In the genomic region with DNA sequence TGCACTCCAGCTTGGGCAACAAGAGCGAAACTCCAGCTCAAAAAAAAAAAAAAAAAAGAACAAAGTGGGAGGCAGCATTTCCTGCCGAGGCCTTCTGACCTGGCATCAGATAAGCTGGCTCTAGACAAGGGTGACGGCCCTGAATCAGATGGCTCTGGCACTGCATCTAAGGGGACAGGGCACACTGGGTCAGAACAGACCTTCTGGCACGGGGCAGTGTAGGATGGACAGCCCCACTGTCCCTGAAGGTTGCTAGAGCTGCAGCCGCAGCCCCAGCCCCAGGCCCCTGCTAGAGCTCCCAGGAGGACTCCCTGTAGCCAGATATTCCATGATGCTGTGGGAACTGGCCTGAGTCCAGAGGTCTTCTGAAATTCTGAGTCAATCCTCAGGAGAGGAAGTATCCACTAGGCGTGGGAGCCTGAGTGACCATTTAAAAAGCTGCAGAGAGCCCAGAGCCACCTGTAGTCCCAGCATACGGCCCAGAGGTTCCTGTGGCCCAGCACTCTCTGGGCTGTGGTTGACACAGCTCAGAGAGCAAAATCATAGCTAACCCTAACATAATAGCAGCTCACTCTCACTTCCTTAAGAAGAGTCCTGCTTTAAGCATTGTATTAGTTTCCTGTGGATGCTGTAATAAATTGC, we compare ENCODE assay signal across 8 cellular contexts.
A peak's percentile ranks its signal among the peaks of the same experiment; 100 is the strongest.
DNase-seq lines count a peak whose midpoint lies in the region; ATAC-seq and TF ChIP-seq lines count a peak whose summit lies in the region.

No MANE protein-coding gene starts in this region.

- no peak overlapping the region for H3K4me3 Mint-ChIP-seq in chondrocyte (ENCODE audit: unreplicated experiment)

- H3K4me3 ChIP-seq in gastrocnemius medialis, result no peak overlapping the region

- TF ChIP-seq CTCF in chondrocyte (IDR thresholded peaks at IDR 0.05) (no peak), gastrocnemius medialis (IDR thresholded peaks at IDR 0.05 in 4 of 5, conservative IDR thresholded peaks at IDR 0.05 in 1 of 5) (no peak)

- peaks cover 4 to 9% of the 10 kb centered on the region in 2 donors for H3K4me1 ChIP-seq in gastrocnemius medialis

- ATAC-seq in GM19397 (IDR thresholded peaks at IDR 0.05; ENCODE audit: unreplicated experiment) (peak; percentile 91), HG03342 (IDR thresholded peaks at IDR 0.05; ENCODE audit: unreplicated experiment) (peak; percentile 96), gastrocnemius medialis (peak; percentile 88 to 89)

- TF ChIP-seq POLR2A in gastrocnemius medialis (IDR thresholded peaks at IDR 0.05), result peak in 1 of 2 donors; percentile 7

- no peaks in the 10 kb centered on the region for H3K27me3 ChIP-seq in gastrocnemius medialis

- in situ Hi-C loops in gastrocnemius medialis (cut with MboI; ENCODE audit: low sequenced_read_pairs in 4 of 4), result no loop called here

- H3K9me3 ChIP-seq in gastrocnemius medialis, result no peaks in the 10 kb centered on the region

- no peaks in the 10 kb centered on the region for H3K36me3 ChIP-seq in gastrocnemius medialis

- H3K27ac Mint-ChIP-seq in chondrocyte (ENCODE audit: unreplicated experiment), result peak overlapping the region; percentile 32

- no peaks in the 10 kb centered on the region for H3K36me3 Mint-ChIP-seq in chondrocyte (ENCODE audit: low read depth)

- H3K4me1 Mint-ChIP-seq in chondrocyte (ENCODE audit: low read depth), result peaks cover 18% of the 10 kb centered on the region

- H3K9me3 Mint-ChIP-seq in chondrocyte (ENCODE audit: low read depth), result no peaks in the 10 kb centered on the region

- H3K27ac ChIP-seq in gastrocnemius medialis, result peak overlapping the region; percentile 57 to 69 (median 62)

- no peaks in the 10 kb centered on the region for H3K27me3 Mint-ChIP-seq in chondrocyte (ENCODE audit: low read depth)

- DNase-seq in AG08396 (ENCODE audit: low spot score), result peak; percentile 56
- DNase-seq in chondrocyte (ENCODE audit: low spot score), result no peak
- DNase-seq in gastrocnemius medialis, result peak; percentile 62 to 72
- DNase-seq in central memory CD4-positive, alpha-beta T cell, result no peak
- no peak for DNase-seq in COLO668 (lab: John Stamatoyannopoulos, UW; ENCODE audit: unreplicated experiment)
- no peak for DNase-seq in activated gamma-delta T cell (lab: John Stamatoyannopoulos, UW)

- intact Hi-C loops in gastrocnemius medialis (cut with DNase I; ENCODE audit: low total_unique reads), result no loop called here

Comparison
In these comparisons a context has a peak if more than half of its experiments do, and no peak if none do; other contexts are left out.
1. DNase-seq: peak in AG08396 (single experiment) and gastrocnemius medialis (2 of 2); none in chondrocyte (single experiment), central memory CD4-positive, alpha-beta T cell (single experiment), COLO668 (single experiment) and activated gamma-delta T cell (single experiment).
2. Peak in every context shown above with its lines, with median percentiles within 50 percentile points of each other: ATAC-seq.